Comparison of ENCODE assay signal across 10 cellular contexts in genomic region chr2:11698009-11698922, GRCh38. TPM values are rescaled to one million over a fixed set of nuclear protein-coding genes. Genes with fewer than 3 reads are reported as not detected.
DNase-seq lines count a peak whose midpoint lies in the region; ATAC-seq and TF ChIP-seq lines count a peak whose summit lies in the region.
"Had no signal": no experiment of that assay in that cellular context is flagged by ENCODE, and none has a peak within 500 bp of the region (broad histone marks: within the 10 kb centered on the region; RNA-seq: fewer than 3 reads in every experiment).

No MANE protein-coding gene starts in this region.

- no peaks in the 10 kb centered on the region for H4K20me1 ChIP-seq in osteoblast (ENCODE audit: insufficient read depth, low read length)

- DNase-seq in AG20443 (ENCODE audit: low spot score) (peak; percentile 83), RWPE1 (ENCODE audit: low spot score) (no peak), osteoblast (ENCODE audit: insufficient read length, low spot score, missing footprints) (peak; percentile 73), A673 (ENCODE audit: low spot score) (no peak), DMS114 treated with DMSO at 0.1 percent for 48 hours (lab: John Stamatoyannopoulos, UW; ENCODE audit: unreplicated experiment) (no peak)
- DNase-seq in T-helper 2 cell treated with Interferon-gamma antibody and Interleukin-4, amounts not matched to agents 5 μg/mL and 100 μg/mL, for 36 hours (ENCODE audit: low spot score) = no peak
- DNase-seq in activated CD8-positive, alpha-beta memory T cell treated with anti-CD3 and anti-CD28 coated beads, Interleukin-2, amount 50 U/mL, for 48 hours = no peak
- DNase-seq: CD4-positive, alpha-beta T cell had no signal

- WGBS in gastroesophageal sphincter (ENCODE audit: low coverage in 1 of 2), 2 donors = 41 to 49% methylated on average over 7 to 8 of the region's 24 CpGs

- no peak for TF ChIP-seq POLR2A in gastroesophageal sphincter (IDR thresholded peaks at IDR 0.05)

- no peak overlapping the region for H3K4me3 Mint-ChIP-seq in T-helper 2 cell treated with Interferon-gamma antibody and Interleukin-4, amounts not matched to agents 5 μg/mL and 100 μg/mL, for 36 hours
- H3K4me3 Mint-ChIP-seq: CD4-positive, alpha-beta T cell; natural killer cell treated with Interleukin-12 subunit alpha and Interleukin-12 subunit beta and Interleukin-15 and Interleukin-18, amount 100 ng/mL, for 72 hours had no signal

- H3K4me3 ChIP-seq in gastroesophageal sphincter (no peak overlapping the region), osteoblast (ENCODE audit: insufficient read depth, low read length) (no peak overlapping the region), A673 (ENCODE audit: low read depth, low read length, poor library complexity, severe bottlenecking) (no peak overlapping the region)

- H3K4me1 Mint-ChIP-seq in T-helper 2 cell treated with Interferon-gamma antibody and Interleukin-4, amounts not matched to agents 5 μg/mL and 100 μg/mL, for 36 hours (ENCODE audit: low read depth) = no peaks in the 10 kb centered on the region

- TF ChIP-seq EP300 in gastroesophageal sphincter (IDR thresholded peaks at IDR 0.05) = no peak

- intact Hi-C loops in A673 (cut with micrococcal nuclease; ENCODE audit: unreplicated experiment) = no loop called here

- no peak overlapping the region for H2AFZ ChIP-seq in osteoblast (ENCODE audit: low read length)

- H3K27me3 ChIP-seq in gastroesophageal sphincter (no peaks in the 10 kb centered on the region), osteoblast (ENCODE audit: insufficient read depth, low read length) (no peaks in the 10 kb centered on the region), A673 (replicated peaks; ENCODE audit: insufficient read depth, low read depth, low read length, poor library complexity) (no peaks in the 10 kb centered on the region)

- POLR2A ChIA-PET in RWPE1 (lab: Yijun Ruan, JAX; ENCODE audit: low non-redundant PET) = no interaction called here
- POLR2A ChIA-PET in A673 (lab: Charles Lee; ENCODE audit: low non-redundant PET) = interaction anchor here (0.6 kb wide), 1 partner anchor 13 kb away, joined by 4 read pairs; no protein-coding TSS in a partner anchor

- H3K27ac ChIP-seq in RWPE1 (peak overlapping the region; percentile 73), gastroesophageal sphincter (peak overlapping the region in 3 of 4 donors; percentile 68 to 79 (median 77)), osteoblast (ENCODE audit: low read depth, low read length) (peak overlapping the region; percentile 36), A673 (ENCODE audit: low read depth, low read length, poor library complexity, severe bottlenecking) (no peak overlapping the region)

- no peaks in the 10 kb centered on the region for H3K9me3 ChIP-seq in gastroesophageal sphincter
- H3K9me3 ChIP-seq in osteoblast (ENCODE audit: low read depth, low read length) = no peaks in the 10 kb centered on the region
- no peaks in the 10 kb centered on the region for H3K9me3 ChIP-seq in A673 (ENCODE audit: low read depth, low read length, poor library complexity, severe bottlenecking)

- H3K36me3 ChIP-seq in gastroesophageal sphincter = no peaks in the 10 kb centered on the region
- no peaks in the 10 kb centered on the region for H3K36me3 ChIP-seq in osteoblast (ENCODE audit: insufficient read depth, low read length)
- no peaks in the 10 kb centered on the region for H3K36me3 ChIP-seq in A673 (ENCODE audit: insufficient read depth, low read length, poor library complexity, severe bottlenecking)

- H3K4me2 ChIP-seq in osteoblast (ENCODE audit: insufficient read depth, low read length) = no peak overlapping the region

- no peaks in the 10 kb centered on the region for H3K79me2 ChIP-seq in osteoblast (ENCODE audit: insufficient read depth, low read length)

- H3K36me3 Mint-ChIP-seq in T-helper 2 cell treated with Interferon-gamma antibody and Interleukin-4, amounts not matched to agents 5 μg/mL and 100 μg/mL, for 36 hours (ENCODE audit: low read depth) = no peaks in the 10 kb centered on the region
- H3K36me3 Mint-ChIP-seq: natural killer cell treated with Interleukin-12 subunit alpha and Interleukin-12 subunit beta and Interleukin-15 and Interleukin-18, amount 100 ng/mL, for 72 hours had no signal

- H3K27ac Mint-ChIP-seq in T-helper 2 cell treated with Interferon-gamma antibody and Interleukin-4, amounts not matched to agents 5 μg/mL and 100 μg/mL, for 36 hours = no peak overlapping the region
- H3K27ac Mint-ChIP-seq: CD4-positive, alpha-beta T cell; natural killer cell treated with Interleukin-12 subunit alpha and Interleukin-12 subunit beta and Interleukin-15 and Interleukin-18, amount 100 ng/mL, for 72 hours had no signal

- H3K4me1 ChIP-seq in gastroesophageal sphincter = peaks cover 0 to 31% (median 11%) of the 10 kb centered on the region in 3 donors
- peaks cover 24% of the 10 kb centered on the region for H3K4me1 ChIP-seq in osteoblast (ENCODE audit: insufficient read depth, low read length)
- no peaks in the 10 kb centered on the region for H3K4me1 ChIP-seq in A673 (ENCODE audit: insufficient read depth, low read length, poor library complexity, severe bottlenecking)

- TF ChIP-seq CTCF in RWPE1 (conservative IDR thresholded peaks at IDR 0.05; ENCODE audit: low read depth) (no peak), gastroesophageal sphincter (IDR thresholded peaks at IDR 0.05) (no peak), osteoblast (IDR thresholded peaks at IDR 0.05; ENCODE audit: extremely low read depth, low read depth, low read length) (no peak), A673 (conservative IDR thresholded peaks at IDR 0.05; ENCODE audit: low read depth, low read length) (no peak)

- H3K27me3 Mint-ChIP-seq in T-helper 2 cell treated with Interferon-gamma antibody and Interleukin-4, amounts not matched to agents 5 μg/mL and 100 μg/mL, for 36 hours (ENCODE audit: low read depth) = peaks cover 4% of the 10 kb centered on the region
- H3K27me3 Mint-ChIP-seq: CD4-positive, alpha-beta T cell had no signal

- no peaks in the 10 kb centered on the region for H3K9me3 Mint-ChIP-seq in T-helper 2 cell treated with Interferon-gamma antibody and Interleukin-4, amounts not matched to agents 5 μg/mL and 100 μg/mL, for 36 hours
- H3K9me3 Mint-ChIP-seq: CD4-positive, alpha-beta T cell; natural killer cell treated with Interleukin-12 subunit alpha and Interleukin-12 subunit beta and Interleukin-15 and Interleukin-18, amount 100 ng/mL, for 72 hours had no signal

- CTCF ChIA-PET in RWPE1 (lab: Yijun Ruan, JAX) = interaction anchor here (0.6 to 1.3 kb wide), 3 partner anchors 46 to 86 kb away, joined by 3 to 4 read pairs (median 4); no protein-coding TSS in a partner anchor
- CTCF ChIA-PET in A673 (lab: Charles Lee) = interaction anchor here (0.9 kb wide), 1 partner anchor 9 kb away, joined by 4 read pairs; no protein-coding TSS in a partner anchor

- peak; percentile 88 for ATAC-seq in gastroesophageal sphincter
- ATAC-seq: natural killer cell treated with Interleukin-12 subunit alpha and Interleukin-12 subunit beta and Interleukin-15 and Interleukin-18, amount 100 ng/mL, for 72 hours had no signal

- no TSS peak for BruUV-seq in A673 (replicated peaks; lab: Mats Ljungman, UMichigan)

RNA-seq across cellular contexts. Expression of gene NTSR2, which starts 28.3 kb away (rescaled TPM):
- total RNA-seq in gastroesophageal sphincter = not detected
- not detected in 2 replicates for total RNA-seq in osteoblast
- total RNA-seq in A673 (2021) = not detected in 2 replicates
- total RNA-seq: CD4-positive, alpha-beta T cell; natural killer cell treated with Interleukin-12 subunit alpha and Interleukin-12 subunit beta and Interleukin-15 and Interleukin-18, amount 100 ng/mL, for 72 hours had no signal

RNA-seq across cellular contexts. Expression of gene LPIN1, which starts 48.2 kb away (rescaled TPM):
- total RNA-seq in gastroesophageal sphincter (10 to 100 TPM; 47.3 to 70.1 (median 50.0) TPM), osteoblast (111 and 117 TPM in 2 replicates), A673 (2021) (35.2 and 38.5 TPM in 2 replicates)

Comparison
In these comparisons a context has a peak if more than half of its experiments do, and no peak if none do; other contexts are left out.
1. DNase-seq: peak in AG20443 (single experiment) and osteoblast (single experiment); none in RWPE1 (single experiment), T-helper 2 cell treated with Interferon-gamma antibody and Interleukin-4, amounts not matched to agents 5 μg/mL and 100 μg/mL, for 36 hours (single experiment), A673 (single experiment), activated CD8-positive, alpha-beta memory T cell treated with anti-CD3 and anti-CD28 coated beads, Interleukin-2, amount 50 U/mL, for 48 hours (single experiment) and DMS114 treated with DMSO at 0.1 percent for 48 hours (single experiment).